19 cellular contexts compared by ENCODE assay signal in genomic region chr15:83818591-83818990, GRCh38.
DNase-seq lines count a peak whose midpoint lies in the region; ATAC-seq, FAIRE-seq and TF ChIP-seq lines count a peak whose summit lies in the region.
"Had no signal": no experiment of that assay in that cellular context is flagged by ENCODE, and none has a peak within 500 bp of the region (broad histone marks: within the 10 kb centered on the region; RNA-seq: fewer than 3 reads in every experiment).

No MANE protein-coding gene starts in this region.

- POLR2A ChIA-PET in A549 (lab: Yijun Ruan, JAX) (no interaction called here), IMR-90 (lab: Charles Lee; ENCODE audit: unreplicated experiment) (no interaction called here)

- in situ Hi-C loops in IMR-90 (cut with MboI; ENCODE audit: low sequenced_read_pairs) = no loop called here

- ATAC-seq in A549 (no peak), IMR-90 (ENCODE audit: low read depth) (no peak), GM18520 (IDR thresholded peaks at IDR 0.05; ENCODE audit: unreplicated experiment) (no peak)
- ATAC-seq: CD8-positive, alpha-beta T cell had no signal

- no peak overlapping the region for H3K14ac ChIP-seq in IMR-90 (replicated peaks; ENCODE audit: low read depth, low read length)

- no peak overlapping the region for H3K9ac ChIP-seq in IMR-90 (ENCODE audit: low read depth, low read length)
- H3K9ac ChIP-seq: BLaER1 had no signal

- no peak overlapping the region for H3K56ac ChIP-seq in IMR-90 (ENCODE audit: extremely low read depth, insufficient read depth, low read length)

- H3K4me1 ChIP-seq in A549 = no peaks in the 10 kb centered on the region
- H3K4me1 ChIP-seq in IMR-90 (ENCODE audit: control insufficient read depth, insufficient read depth, low read length) = no peaks in the 10 kb centered on the region
- H3K4me1 ChIP-seq: BLaER1, Caco-2 had no signal

- H3K4me3 ChIP-seq in A549 (no peak overlapping the region), IMR-90 (ENCODE audit: insufficient read depth, low read depth, low read length) (no peak overlapping the region), bronchial epithelial cell (ENCODE audit: low read depth, low read length) (no peak overlapping the region)
- H3K4me3 ChIP-seq: BLaER1 had no signal

- DNase-seq in A549 (ENCODE audit: low read depth in 1 of 2, low spot score in 1 of 2) (no peak), IMR-90 (no peak), bronchial epithelial cell (ENCODE audit: low read depth) (peak; percentile 20), NCI-H1694 treated with DMSO at 0.1 percent for 48 hours (lab: John Stamatoyannopoulos, UW) (no peak), NCI-H2081 (lab: John Stamatoyannopoulos, UW) (no peak)
- DNase-seq: Caco-2; CD4-positive, CD25-positive, alpha-beta regulatory T cell; CD8-positive, alpha-beta T cell; DMS153; DMS79 treated with DMSO at 0.1 percent for 48 hours; GF-D8; GOT3; H7; HCEC 1CT had no signal

- no peaks in the 10 kb centered on the region for H3K27me3 ChIP-seq in IMR-90 (ENCODE audit: control insufficient read depth, insufficient read depth, low read length)
- no peaks in the 10 kb centered on the region for H3K27me3 ChIP-seq in bronchial epithelial cell (ENCODE audit: control insufficient read depth, insufficient read depth, low read length)
- H3K27me3 ChIP-seq: BLaER1 had no signal

- TF ChIP-seq EP300 in A549 (IDR thresholded peaks at IDR 0.05) = no peak

- H2BK20ac ChIP-seq in IMR-90 (ENCODE audit: low read depth, low read length) = no peak overlapping the region

- no peaks in the 10 kb centered on the region for H4K20me1 ChIP-seq in IMR-90 (ENCODE audit: insufficient read depth, low read length)
- H4K20me1 ChIP-seq: BLaER1 had no signal

- no peak overlapping the region for H4K91ac ChIP-seq in IMR-90 (ENCODE audit: insufficient read depth, low read depth, low read length)

- FAIRE-seq in A549 (lab: Jason Lieb, UNC) (no peak), bronchial epithelial cell (lab: Jason Lieb, UNC) (no peak)
- FAIRE-seq: GM12891, GM18507 had no signal

- H2BK5ac ChIP-seq in IMR-90 (ENCODE audit: low read depth, low read length, poor library complexity, severe bottlenecking) = no peak overlapping the region

- H3K23ac ChIP-seq in IMR-90 (ENCODE audit: low read depth, low read length) = no peak overlapping the region

- no peak overlapping the region for H4K8ac ChIP-seq in IMR-90 (ENCODE audit: low read depth in 2 of 2, low read length in 2 of 2)

- H3K27ac ChIP-seq in A549 = no peak overlapping the region
- no peak overlapping the region for H3K27ac ChIP-seq in IMR-90 (ENCODE audit: insufficient read depth, low read length)
- H3K27ac ChIP-seq: BLaER1, C4-2B had no signal

- H3K9me1 ChIP-seq in IMR-90 (ENCODE audit: insufficient read depth, low read length) = no peaks in the 10 kb centered on the region

- no peak overlapping the region for H2BK15ac ChIP-seq in IMR-90 (ENCODE audit: low read depth, low read length)

- H3K18ac ChIP-seq in IMR-90 (ENCODE audit: low read depth, low read length) = no peak overlapping the region

- no peak overlapping the region for H2AFZ ChIP-seq in IMR-90 (replicated peaks; ENCODE audit: low read length, poor library complexity)

- no peak overlapping the region for H2BK120ac ChIP-seq in IMR-90 (ENCODE audit: low read depth, low read length)

- TF ChIP-seq POLR2A in A549 (IDR thresholded peaks at IDR 0.05; ENCODE audit: low read length) (no peak), IMR-90 (IDR thresholded peaks at IDR 0.05; ENCODE audit: low read depth, low read length) (no peak)

- H2AK9ac ChIP-seq in IMR-90 (replicated peaks; ENCODE audit: low read depth, low read length, poor library complexity) = no peak overlapping the region

- TF ChIP-seq CTCF in A549 (IDR thresholded peaks at IDR 0.05) (no peak), IMR-90 (conservative IDR thresholded peaks at IDR 0.05; ENCODE audit: low read depth, low read length) (no peak), bronchial epithelial cell (IDR thresholded peaks at IDR 0.05; ENCODE audit: insufficient read depth, low read length, severe bottlenecking) (no peak)

- no TSS peak for BruUV-seq in IMR-90 (replicated peaks; lab: Mats Ljungman, UMichigan)

- intact Hi-C loops in IMR-90 (cut with micrococcal nuclease) = no loop called here

- no peak overlapping the region for H4K5ac ChIP-seq in IMR-90 (ENCODE audit: low read depth, low read length)

- no peak overlapping the region for H3K4me2 ChIP-seq in A549
- no peak overlapping the region for H3K4me2 ChIP-seq in IMR-90 (ENCODE audit: low read depth, low read length)
- H3K4me2 ChIP-seq: BLaER1 had no signal

- WGBS in A549 (ENCODE audit: missing lambda C conversion rate) = 51% methylated on average over 8 of the region's 8 CpGs
- WGBS in IMR-90 (ENCODE audit: extremely low coverage in 2 of 2, insufficient read length in 1 of 2), 2 experiments = 100% methylated on average over 1 of the region's 8 CpGs; no CpG with 5 or more reads in 1 of the 2 experiments

- dilution Hi-C loops in IMR-90 (cut with HindIII; ENCODE audit: low sequenced_read_pairs, unreplicated experiment) = no loop called here

- no peaks in the 10 kb centered on the region for H3K79me1 ChIP-seq in IMR-90 (ENCODE audit: low read depth in 1 of 2, low read length in 2 of 2)

- TF ChIP-seq RAD21 in A549 (conservative IDR thresholded peaks at IDR 0.05 in 1 of 2, IDR thresholded peaks at IDR 0.05 in 1 of 2) (no peak), IMR-90 (IDR thresholded peaks at IDR 0.05; ENCODE audit: low read length) (no peak)

- H3K36me3 ChIP-seq in IMR-90 (ENCODE audit: control insufficient read depth, insufficient read depth, low read length) (no peaks in the 10 kb centered on the region), bronchial epithelial cell (ENCODE audit: control insufficient read depth, insufficient read depth, low read length) (no peaks in the 10 kb centered on the region)
- H3K36me3 ChIP-seq: BLaER1 had no signal

- H3K9me3 ChIP-seq in A549 = no peaks in the 10 kb centered on the region
- H3K9me3 ChIP-seq in IMR-90 (ENCODE audit: control insufficient read depth, insufficient read depth, low read length) = no peaks in the 10 kb centered on the region
- H3K9me3 ChIP-seq: BLaER1, Caco-2 had no signal

- H3K4ac ChIP-seq in IMR-90 (ENCODE audit: low read depth, low read length) = no peak overlapping the region

- no peak overlapping the region for H2AK5ac ChIP-seq in IMR-90 (ENCODE audit: low read depth, low read length)

- CTCF ChIA-PET in A549 (lab: Yijun Ruan, JAX) (no interaction called here), IMR-90 (lab: Yijun Ruan, JAX) (no interaction called here)

TF ChIP-seq in A549, 52 proteins besides CTCF, POLR2A, EP300 and RAD21:
- TF ChIP-seq ZSCAN20 (CRISPR knock-in tag; IDR thresholded peaks at IDR 0.05) (no peak), RCOR1 (IDR thresholded peaks at IDR 0.05; ENCODE audit: low read depth, low read length) (no peak), GATA3 (IDR thresholded peaks at IDR 0.05; ENCODE audit: borderline replicate concordance) (no peak), MYC (IDR thresholded peaks at IDR 0.05; ENCODE audit: borderline replicate concordance, low read length) (no peak), CHD4 (IDR thresholded peaks at IDR 0.05; ENCODE audit: borderline replicate concordance) (no peak), JUNB (IDR thresholded peaks at IDR 0.05) (no peak), ZC3H11A (IDR thresholded peaks at IDR 0.05) (no peak), BCL3 (IDR thresholded peaks at IDR 0.05) (no peak), ZNF302 (CRISPR knock-in tag; IDR thresholded peaks at IDR 0.05) (no peak), NFE2L2 (conservative IDR thresholded peaks at IDR 0.05; ENCODE audit: low read length) (no peak), FOSL2 (IDR thresholded peaks at IDR 0.05) (no peak), FOSL2 (CRISPR knock-in tag; IDR thresholded peaks at IDR 0.05) (peak; percentile 81), MAFK (IDR thresholded peaks at IDR 0.05; ENCODE audit: partially characterized antibody) (peak; percentile 86), JUN (IDR thresholded peaks at IDR 0.05) (no peak)

TF ChIP-seq in IMR-90, 13 proteins besides CTCF, POLR2A, EP300 and RAD21:
- TF ChIP-seq MAFK (IDR thresholded peaks at IDR 0.05; ENCODE audit: low read depth, low read length) (peak; percentile 81), SMC3 (IDR thresholded peaks at IDR 0.05; ENCODE audit: low read depth, low read length) (no peak)
